ENCODE assay signal across 1 cellular context in the genomic region with DNA sequence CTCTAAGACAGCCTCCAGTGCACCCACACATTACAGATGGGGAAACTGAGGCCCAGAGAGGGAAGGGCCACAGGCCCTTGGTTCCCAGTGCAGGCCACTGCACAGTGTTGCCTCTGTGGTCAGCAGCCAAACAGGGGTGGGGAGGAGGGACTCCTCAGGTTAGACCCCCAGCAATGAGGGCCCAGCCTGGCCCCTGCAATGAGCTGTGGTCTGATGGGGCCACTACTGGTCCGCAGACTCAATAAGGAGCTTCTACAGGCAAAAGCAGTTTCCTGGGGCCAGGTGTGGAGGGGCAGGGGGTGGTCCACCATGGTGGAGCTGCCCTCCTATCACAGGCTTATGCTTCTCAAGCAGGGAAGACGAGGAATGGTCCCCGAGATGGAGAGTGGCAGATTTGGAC.
TF ChIP-seq lines count a peak whose summit lies in the region.

No MANE protein-coding gene starts in this region.

TF ChIP-seq in HepG2, 621 proteins besides CTCF, POLR2A, EP300 and RAD21:
- TF ChIP-seq, protein P1, sequence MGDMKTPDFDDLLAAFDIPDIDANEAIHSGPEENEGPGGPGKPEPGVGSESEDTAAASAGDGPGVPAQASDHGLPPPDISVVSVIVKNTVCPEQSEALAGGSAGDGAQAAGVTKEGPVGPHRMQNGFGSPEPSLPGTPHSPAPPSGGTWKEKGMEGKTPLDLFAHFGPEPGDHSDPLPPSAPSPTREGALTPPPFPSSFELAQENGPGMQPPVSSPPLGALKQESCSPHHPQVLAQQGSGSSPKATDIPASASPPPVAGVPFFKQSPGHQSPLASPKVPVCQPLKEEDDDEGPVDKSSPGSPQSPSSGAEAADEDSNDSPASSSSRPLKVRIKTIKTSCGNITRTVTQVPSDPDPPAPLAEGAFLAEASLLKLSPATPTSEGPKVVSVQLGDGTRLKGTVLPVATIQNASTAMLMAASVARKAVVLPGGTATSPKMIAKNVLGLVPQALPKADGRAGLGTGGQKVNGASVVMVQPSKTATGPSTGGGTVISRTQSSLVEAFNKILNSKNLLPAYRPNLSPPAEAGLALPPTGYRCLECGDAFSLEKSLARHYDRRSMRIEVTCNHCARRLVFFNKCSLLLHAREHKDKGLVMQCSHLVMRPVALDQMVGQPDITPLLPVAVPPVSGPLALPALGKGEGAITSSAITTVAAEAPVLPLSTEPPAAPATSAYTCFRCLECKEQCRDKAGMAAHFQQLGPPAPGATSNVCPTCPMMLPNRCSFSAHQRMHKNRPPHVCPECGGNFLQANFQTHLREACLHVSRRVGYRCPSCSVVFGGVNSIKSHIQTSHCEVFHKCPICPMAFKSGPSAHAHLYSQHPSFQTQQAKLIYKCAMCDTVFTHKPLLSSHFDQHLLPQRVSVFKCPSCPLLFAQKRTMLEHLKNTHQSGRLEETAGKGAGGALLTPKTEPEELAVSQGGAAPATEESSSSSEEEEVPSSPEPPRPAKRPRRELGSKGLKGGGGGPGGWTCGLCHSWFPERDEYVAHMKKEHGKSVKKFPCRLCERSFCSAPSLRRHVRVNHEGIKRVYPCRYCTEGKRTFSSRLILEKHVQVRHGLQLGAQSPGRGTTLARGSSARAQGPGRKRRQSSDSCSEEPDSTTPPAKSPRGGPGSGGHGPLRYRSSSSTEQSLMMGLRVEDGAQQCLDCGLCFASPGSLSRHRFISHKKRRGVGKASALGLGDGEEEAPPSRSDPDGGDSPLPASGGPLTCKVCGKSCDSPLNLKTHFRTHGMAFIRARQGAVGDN (CRISPR knock-in tag; IDR thresholded peaks at IDR 0.05): 0 out of 2 replicates have a peak, but pooled peaks have one; percentile 6
- TF ChIP-seq MLLT10 (CRISPR knock-in tag; IDR thresholded peaks at IDR 0.05) (no peak), ZNF709 (CRISPR knock-in tag; IDR thresholded peaks at IDR 0.05) (0 out of 2 replicates have a peak, but pooled peaks have one; percentile 53), GFI1 (CRISPR knock-in tag; IDR thresholded peaks at IDR 0.05; ENCODE audit: borderline replicate concordance) (no peak), ZBTB42 (CRISPR knock-in tag; IDR thresholded peaks at IDR 0.05) (0 out of 2 replicates have a peak, but pooled peaks have one; percentile 28)
